In genomic region chr15:32736351-32737061, GRCh38 we compare ENCODE assay signal across 1 cellular context.
TF ChIP-seq lines count a peak whose summit lies in the region.

No MANE protein-coding gene starts in this region.

TF ChIP-seq in GM23338, 12 proteins besides CTCF, POLR2A, EP300 and RAD21 (continued from another document):
- TF ChIP-seq REST (IDR thresholded peaks at IDR 0.05; ENCODE audit: unreplicated experiment) (no peak), EZH2 (IDR thresholded peaks at IDR 0.05; ENCODE audit: low read depth, unreplicated experiment) (no peak), JUNB (IDR thresholded peaks at IDR 0.05; ENCODE audit: unreplicated experiment) (no peak), STAT1 (IDR thresholded peaks at IDR 0.05; ENCODE audit: unreplicated experiment) (no peak), CREB1 (CRISPR knock-in tag; IDR thresholded peaks at IDR 0.05; ENCODE audit: low read depth) (no peak), ZNF114 (CRISPR knock-in tag; IDR thresholded peaks at IDR 0.05) (no peak), EZH2phosphoT487 (IDR thresholded peaks at IDR 0.05; ENCODE audit: unreplicated experiment) (no peak), ZNF331 (CRISPR knock-in tag; IDR thresholded peaks at IDR 0.05; ENCODE audit: low read depth) (no peak), POLR2AphosphoS5 (IDR thresholded peaks at IDR 0.05; ENCODE audit: low read depth) (no peak)
- TF ChIP-seq, protein P1, sequence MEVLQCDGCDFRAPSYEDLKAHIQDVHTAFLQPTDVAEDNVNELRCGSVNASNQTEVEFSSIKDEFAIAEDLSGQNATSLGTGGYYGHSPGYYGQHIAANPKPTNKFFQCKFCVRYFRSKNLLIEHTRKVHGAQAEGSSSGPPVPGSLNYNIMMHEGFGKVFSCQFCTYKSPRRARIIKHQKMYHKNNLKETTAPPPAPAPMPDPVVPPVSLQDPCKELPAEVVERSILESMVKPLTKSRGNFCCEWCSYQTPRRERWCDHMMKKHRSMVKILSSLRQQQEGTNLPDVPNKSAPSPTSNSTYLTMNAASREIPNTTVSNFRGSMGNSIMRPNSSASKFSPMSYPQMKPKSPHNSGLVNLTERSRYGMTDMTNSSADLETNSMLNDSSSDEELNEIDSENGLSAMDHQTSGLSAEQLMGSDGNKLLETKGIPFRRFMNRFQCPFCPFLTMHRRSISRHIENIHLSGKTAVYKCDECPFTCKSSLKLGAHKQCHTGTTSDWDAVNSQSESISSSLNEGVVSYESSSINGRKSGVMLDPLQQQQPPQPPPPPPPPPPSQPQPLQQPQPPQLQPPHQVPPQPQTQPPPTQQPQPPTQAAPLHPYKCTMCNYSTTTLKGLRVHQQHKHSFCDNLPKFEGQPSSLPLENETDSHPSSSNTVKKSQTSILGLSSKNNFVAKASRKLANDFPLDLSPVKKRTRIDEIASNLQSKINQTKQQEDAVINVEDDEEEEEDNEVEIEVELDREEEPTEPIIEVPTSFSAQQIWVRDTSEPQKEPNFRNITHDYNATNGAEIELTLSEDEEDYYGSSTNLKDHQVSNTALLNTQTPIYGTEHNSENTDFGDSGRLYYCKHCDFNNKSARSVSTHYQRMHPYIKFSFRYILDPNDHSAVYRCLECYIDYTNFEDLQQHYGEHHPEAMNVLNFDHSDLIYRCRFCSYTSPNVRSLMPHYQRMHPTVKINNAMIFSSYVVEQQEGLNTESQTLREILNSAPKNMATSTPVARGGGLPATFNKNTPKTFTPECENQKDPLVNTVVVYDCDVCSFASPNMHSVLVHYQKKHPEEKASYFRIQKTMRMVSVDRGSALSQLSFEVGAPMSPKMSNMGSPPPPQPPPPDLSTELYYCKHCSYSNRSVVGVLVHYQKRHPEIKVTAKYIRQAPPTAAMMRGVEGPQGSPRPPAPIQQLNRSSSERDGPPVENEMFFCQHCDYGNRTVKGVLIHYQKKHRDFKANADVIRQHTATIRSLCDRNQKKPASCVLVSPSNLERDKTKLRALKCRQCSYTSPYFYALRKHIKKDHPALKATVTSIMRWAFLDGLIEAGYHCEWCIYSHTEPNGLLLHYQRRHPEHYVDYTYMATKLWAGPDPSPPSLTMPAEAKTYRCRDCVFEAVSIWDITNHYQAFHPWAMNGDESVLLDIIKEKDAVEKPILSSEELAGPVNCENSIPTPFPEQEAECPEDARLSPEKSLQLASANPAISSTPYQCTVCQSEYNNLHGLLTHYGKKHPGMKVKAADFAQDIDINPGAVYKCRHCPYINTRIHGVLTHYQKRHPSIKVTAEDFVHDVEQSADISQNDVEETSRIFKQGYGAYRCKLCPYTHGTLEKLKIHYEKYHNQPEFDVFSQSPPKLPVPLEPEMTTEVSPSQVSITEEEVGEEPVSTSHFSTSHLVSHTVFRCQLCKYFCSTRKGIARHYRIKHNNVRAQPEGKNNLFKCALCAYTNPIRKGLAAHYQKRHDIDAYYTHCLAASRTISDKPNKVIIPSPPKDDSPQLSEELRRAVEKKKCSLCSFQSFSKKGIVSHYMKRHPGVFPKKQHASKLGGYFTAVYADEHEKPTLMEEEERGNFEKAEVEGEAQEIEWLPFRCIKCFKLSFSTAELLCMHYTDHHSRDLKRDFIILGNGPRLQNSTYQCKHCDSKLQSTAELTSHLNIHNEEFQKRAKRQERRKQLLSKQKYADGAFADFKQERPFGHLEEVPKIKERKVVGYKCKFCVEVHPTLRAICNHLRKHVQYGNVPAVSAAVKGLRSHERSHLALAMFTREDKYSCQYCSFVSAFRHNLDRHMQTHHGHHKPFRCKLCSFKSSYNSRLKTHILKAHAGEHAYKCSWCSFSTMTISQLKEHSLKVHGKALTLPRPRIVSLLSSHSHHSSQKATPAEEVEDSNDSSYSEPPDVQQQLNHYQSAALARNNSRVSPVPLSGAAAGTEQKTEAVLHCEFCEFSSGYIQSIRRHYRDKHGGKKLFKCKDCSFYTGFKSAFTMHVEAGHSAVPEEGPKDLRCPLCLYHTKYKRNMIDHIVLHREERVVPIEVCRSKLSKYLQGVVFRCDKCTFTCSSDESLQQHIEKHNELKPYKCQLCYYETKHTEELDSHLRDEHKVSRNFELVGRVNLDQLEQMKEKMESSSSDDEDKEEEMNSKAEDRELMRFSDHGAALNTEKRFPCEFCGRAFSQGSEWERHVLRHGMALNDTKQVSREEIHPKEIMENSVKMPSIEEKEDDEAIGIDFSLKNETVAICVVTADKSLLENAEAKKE (CRISPR knock-in tag; IDR thresholded peaks at IDR 0.05), result no peak
- TF ChIP-seq, protein P2, sequence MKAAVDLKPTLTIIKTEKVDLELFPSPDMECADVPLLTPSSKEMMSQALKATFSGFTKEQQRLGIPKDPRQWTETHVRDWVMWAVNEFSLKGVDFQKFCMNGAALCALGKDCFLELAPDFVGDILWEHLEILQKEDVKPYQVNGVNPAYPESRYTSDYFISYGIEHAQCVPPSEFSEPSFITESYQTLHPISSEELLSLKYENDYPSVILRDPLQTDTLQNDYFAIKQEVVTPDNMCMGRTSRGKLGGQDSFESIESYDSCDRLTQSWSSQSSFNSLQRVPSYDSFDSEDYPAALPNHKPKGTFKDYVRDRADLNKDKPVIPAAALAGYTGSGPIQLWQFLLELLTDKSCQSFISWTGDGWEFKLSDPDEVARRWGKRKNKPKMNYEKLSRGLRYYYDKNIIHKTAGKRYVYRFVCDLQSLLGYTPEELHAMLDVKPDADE (IDR thresholded peaks at IDR 0.05), result no peak
